In the genomic region with DNA sequence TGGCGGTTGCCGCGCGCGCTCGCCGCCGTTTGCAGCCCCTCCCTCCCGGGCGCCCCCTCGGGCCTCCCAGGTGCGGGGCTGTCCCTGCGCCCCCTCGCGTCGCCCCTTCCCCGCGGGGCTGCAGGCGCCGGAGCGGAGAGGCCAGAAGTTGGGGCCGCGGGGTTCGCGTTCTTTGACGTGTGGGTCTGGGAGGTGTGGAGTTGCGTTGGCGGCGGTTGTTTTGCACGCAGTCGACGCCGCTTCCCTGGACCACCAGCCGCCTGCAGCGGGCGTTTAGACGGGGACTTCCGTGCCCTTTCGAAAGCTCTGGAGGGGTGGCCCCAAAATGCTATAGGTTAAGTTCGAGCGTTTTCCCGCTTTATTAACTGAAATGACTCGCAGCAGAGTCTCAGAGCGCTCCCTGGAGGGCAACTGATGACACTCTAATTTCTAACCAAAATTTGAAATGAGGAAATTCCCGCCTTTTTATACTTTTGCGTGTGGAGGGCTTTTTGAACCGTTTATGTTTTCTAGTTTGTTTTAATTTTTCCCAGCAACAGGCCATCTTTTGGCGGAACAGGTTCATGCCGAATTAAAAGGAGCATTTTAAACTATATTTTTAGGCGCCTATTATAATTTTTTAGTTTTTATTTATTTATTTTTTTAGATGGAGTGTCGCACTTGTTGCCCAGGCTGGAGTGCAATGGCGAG, we compare ENCODE assay signal across 8 cellular contexts. TPM values are rescaled to one million over a fixed set of nuclear protein-coding genes. Genes with fewer than 3 reads are reported as not detected.
DNase-seq lines count a peak whose midpoint lies in the region; ATAC-seq and TF ChIP-seq lines count a peak whose summit lies in the region.

No MANE protein-coding gene starts in this region.

- DNase-seq in CD14-positive monocyte (ENCODE audit: low spot score) (peak; percentile 59), NCI-H748 (lab: John Stamatoyannopoulos, UW; ENCODE audit: unreplicated experiment) (peak; percentile 97), lower lobe of right lung (peak; percentile 69)
- DNase-seq in activated CD4-positive, alpha-beta T cell treated with anti-CD3 and anti-CD28 coated beads, Interleukin-2, amount 50 U/mL, for 4 hours, result peak; percentile 71 to 75
- DNase-seq in stimulated activated CD4-positive, alpha-beta T cell treated with anti-CD3 and anti-CD28 coated beads, TNF-alpha, amount 100 ng/mL, for 4 hours (ENCODE audit: low read depth in 3 of 3), result peak; percentile 55 to 67 (median 60)

- H3K4me1 Mint-ChIP-seq in CD14-positive monocyte, result peaks cover 51% of the 10 kb centered on the region

- H3K9ac ChIP-seq in duodenal mucosa (ENCODE audit: low read depth in 1 of 2, low read length in 2 of 2), result peak overlapping the region; percentile 83 to 96

- peak; percentile 50 for ATAC-seq in GM19372 (IDR thresholded peaks at IDR 0.05; ENCODE audit: low read depth, unreplicated experiment)
- ATAC-seq in HG03558 (IDR thresholded peaks at IDR 0.05; ENCODE audit: extremely low read depth, unreplicated experiment), result peak; percentile 39
- peak; percentile 77 to 83 for ATAC-seq in lower lobe of right lung

- H3K4me3 Mint-ChIP-seq in CD14-positive monocyte, result peak overlapping the region; percentile 97 to 98

- peaks cover 23 to 25% of the 10 kb centered on the region in 2 donors for H3K4me1 ChIP-seq in duodenal mucosa (ENCODE audit: control insufficient read depth in 1 of 2, insufficient read depth in 2 of 2, low read length in 2 of 2)
- H3K4me1 ChIP-seq in lower lobe of right lung, result peaks cover 46% of the 10 kb centered on the region

- H3K27me3 ChIP-seq in duodenal mucosa (ENCODE audit: control insufficient read depth in 1 of 2, insufficient read depth in 2 of 2, low read length in 2 of 2), result no peaks in the 10 kb centered on the region
- no peaks in the 10 kb centered on the region for H3K27me3 ChIP-seq in lower lobe of right lung (ENCODE audit: low read depth)

- no peaks in the 10 kb centered on the region for H3K36me3 ChIP-seq in duodenal mucosa (ENCODE audit: control insufficient read depth in 1 of 2, insufficient read depth in 2 of 2, low read length in 2 of 2)
- H3K36me3 ChIP-seq in lower lobe of right lung, result no peaks in the 10 kb centered on the region

- H3K27ac Mint-ChIP-seq in CD14-positive monocyte, result peak overlapping the region; percentile 83 to 96 (median 96)

- H3K4me3 ChIP-seq in duodenal mucosa (ENCODE audit: low read depth in 1 of 2, low read length in 2 of 2) (peak overlapping the region; percentile 77 to 93), lower lobe of right lung (peak overlapping the region; percentile 98)

- H3K27ac ChIP-seq in duodenal mucosa (ENCODE audit: low read depth, low read length) (peak overlapping the region; percentile 92), lower lobe of right lung (peak overlapping the region; percentile 96)

- H3K27me3 Mint-ChIP-seq in CD14-positive monocyte (ENCODE audit: low read depth in 3 of 3), result peaks cover 0 to 2% (median 0%) of the 10 kb centered on the region in 3 donors

- H3K9me3 ChIP-seq in duodenal mucosa (ENCODE audit: control insufficient read depth in 1 of 2, low read length in 2 of 2) (no peaks in the 10 kb centered on the region), lower lobe of right lung (no peaks in the 10 kb centered on the region)

- peak; percentile 83 for TF ChIP-seq CTCF in CD14-positive monocyte (IDR thresholded peaks at IDR 0.05)
- TF ChIP-seq CTCF in lower lobe of right lung (IDR thresholded peaks at IDR 0.05), result peak; percentile 72

- no peaks in the 10 kb centered on the region for H3K9me3 Mint-ChIP-seq in CD14-positive monocyte

- intact Hi-C loops in CD14-positive monocyte (cut with micrococcal nuclease) (loop anchor here in 1 of 2 donors (5.0 kb wide), 1 partner anchor 94 kb away; no protein-coding TSS in a partner anchor), lower lobe of right lung (cut with DNase I) (no loop called here)

- peaks cover 2 to 24% of the 10 kb centered on the region in 2 donors for H3K36me3 Mint-ChIP-seq in CD14-positive monocyte

RNA-seq across cellular contexts. Expression of gene TMPO, which starts 0.9 kb away (rescaled TPM):
- polyA plus RNA-seq in CD14-positive monocyte, result 10 to 100 TPM; 52.1 to 67.3 TPM
- 61.7 TPM for total RNA-seq in lower lobe of right lung

Comparison
In these comparisons a context has a peak if more than half of its experiments do, and no peak if none do; other contexts are left out.
1. Peak in every context shown above with its lines: DNase-seq, ATAC-seq, H3K4me3 ChIP-seq and H3K27ac ChIP-seq.